16 cellular contexts compared by ENCODE assay signal in the genomic region with DNA sequence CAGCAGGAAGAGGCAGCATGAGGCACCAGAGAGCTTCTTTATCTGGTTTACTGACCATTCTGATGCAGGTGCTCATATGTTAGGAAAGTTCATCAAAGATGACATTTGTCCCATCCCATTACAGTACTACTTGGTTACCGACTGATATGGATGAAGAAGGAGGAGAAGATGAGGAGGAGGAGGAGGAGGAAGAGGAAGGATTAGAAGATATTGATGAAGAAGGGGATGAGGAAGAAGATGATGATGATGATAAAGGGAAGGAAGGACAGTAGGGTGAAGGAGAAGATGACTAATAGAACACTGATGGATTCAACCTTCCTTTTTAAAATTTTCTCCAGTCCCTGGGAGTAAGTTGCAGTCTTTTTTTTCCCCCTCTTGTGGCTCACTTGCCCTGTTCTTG. TPM values are rescaled to one million over a fixed set of nuclear protein-coding genes. Genes with fewer than 3 reads are reported as not detected.
DNase-seq lines count a peak whose midpoint lies in the region; ATAC-seq, FAIRE-seq and TF ChIP-seq lines count a peak whose summit lies in the region.
"Had no signal": no experiment of that assay in that cellular context is flagged by ENCODE, and none has a peak within 500 bp of the region (broad histone marks: within the 10 kb centered on the region; RNA-seq: fewer than 3 reads in every experiment).

No MANE protein-coding gene starts in this region.

- POLR2A ChIA-PET in GM12878 (lab: Charles Lee) = interaction anchor here (1.1 kb wide), 1 partner anchor 14 kb away, joined by 3 read pairs; no protein-coding TSS in a partner anchor
- POLR2A ChIA-PET in CD8-positive, alpha-beta memory T cell (lab: Charles Lee) = no interaction called here

- RAD21 ChIA-PET in GM12878 (lab: Charles Lee; ENCODE audit: unreplicated experiment) = interaction anchor here (1.7 kb wide), 1 partner anchor 109 kb away, joined by 4 read pairs; a partner anchor contains a TSS

- no peaks in the 10 kb centered on the region for H3K36me3 ChIP-seq in Karpas-422 (ENCODE audit: insufficient read depth, low read length)
- H3K36me3 ChIP-seq in GM12878 (ENCODE audit: control insufficient read depth in 2 of 2, insufficient read depth in 2 of 2, low read length in 1 of 2) = no peaks in the 10 kb centered on the region
- no peaks in the 10 kb centered on the region for H3K36me3 ChIP-seq in CD8-positive, alpha-beta memory T cell (ENCODE audit: insufficient read depth, low read length)
- no peaks in the 10 kb centered on the region for H3K36me3 ChIP-seq in uterus
- H3K36me3 ChIP-seq: HAP-1 had no signal

- CTCF ChIA-PET in GM12878 (lab: Yijun Ruan, JAX) = interaction anchor here (0.6 to 2.3 kb wide), 2 partner anchors 18 to 63 kb away, joined by 3 to 8 read pairs; no protein-coding TSS in a partner anchor
- CTCF ChIA-PET in CD8-positive, alpha-beta memory T cell (lab: Charles Lee) = no interaction called here

- peak; percentile 38 for DNase-seq in Karpas-422
- DNase-seq in GM12878 (ENCODE audit: low read depth, low spot score) = no peak
- no peak for DNase-seq in naive B cell
- DNase-seq in CD8-positive, alpha-beta memory T cell = no peak
- no peak for DNase-seq in uterus
- DNase-seq in NCI-H2081 (lab: John Stamatoyannopoulos, UW) = no peak
- DNase-seq: C1 segment of cervical spinal cord; CD4-positive, alpha-beta memory T cell; DMS 273 treated with DMSO at 0.1 percent for 48 hours; DMS79; EL; GDM1; GOT3 had no signal

- peak overlapping the region in 4 of 6 donors; percentile 6 to 97 (median 73) for H3K27ac Mint-ChIP-seq in naive B cell
- H3K27ac Mint-ChIP-seq in CD8-positive, alpha-beta memory T cell = no peak overlapping the region
- H3K27ac Mint-ChIP-seq: CD4-positive, alpha-beta memory T cell had no signal

- H3K4me1 Mint-ChIP-seq in naive B cell = peaks cover 10 to 23% (median 20%) of the 10 kb centered on the region in 3 donors
- peaks cover 14 to 19% (median 18%) of the 10 kb centered on the region in 3 donors for H3K4me1 Mint-ChIP-seq in CD8-positive, alpha-beta memory T cell

- H3K27ac ChIP-seq in Karpas-422 (ENCODE audit: low read length) (no peak overlapping the region), GM12878 (ENCODE audit: control insufficient read depth, insufficient read depth) (no peak overlapping the region), uterus (no peak overlapping the region)
- H3K27ac ChIP-seq in CD8-positive, alpha-beta memory T cell (ENCODE audit: low read depth, low read length) = no peak overlapping the region

- no peaks in the 10 kb centered on the region for H3K27me3 Mint-ChIP-seq in naive B cell
- no peaks in the 10 kb centered on the region for H3K27me3 Mint-ChIP-seq in CD8-positive, alpha-beta memory T cell
- H3K27me3 Mint-ChIP-seq: CD4-positive, alpha-beta memory T cell had no signal

- H3K4me2 ChIP-seq in Karpas-422 (ENCODE audit: low read depth, low read length, poor library complexity, severe bottlenecking) (no peak overlapping the region), GM12878 (ENCODE audit: control insufficient read depth, insufficient read depth) (no peak overlapping the region)

- H3K27me3 ChIP-seq in Karpas-422 (ENCODE audit: low read length) = no peaks in the 10 kb centered on the region
- no peaks in the 10 kb centered on the region for H3K27me3 ChIP-seq in GM12878 (replicated peaks in 1 of 2; ENCODE audit: control insufficient read depth in 2 of 2, insufficient read depth in 2 of 2, low read length in 1 of 2)
- no peaks in the 10 kb centered on the region for H3K27me3 ChIP-seq in CD8-positive, alpha-beta memory T cell (ENCODE audit: insufficient read depth, low read length, poor library complexity, severe bottlenecking)
- no peaks in the 10 kb centered on the region for H3K27me3 ChIP-seq in uterus

- no peak for TF ChIP-seq CTCF in GM12878 (IDR thresholded peaks at IDR 0.05 in 2 of 3, conservative IDR thresholded peaks at IDR 0.05 in 1 of 3; ENCODE audit: control insufficient read depth in 2 of 3, extremely low read depth in 1 of 3, insufficient read depth in 1 of 3, low read depth in 3 of 3, low read length in 3 of 3)
- no peak for TF ChIP-seq CTCF in uterus (IDR thresholded peaks at IDR 0.05)

- in situ Hi-C loops in GM12878 (cut with MboI) = no loop called here

- H3K9me3 ChIP-seq in Karpas-422 (ENCODE audit: low read length) (no peaks in the 10 kb centered on the region), GM12878 (replicated peaks; ENCODE audit: control insufficient read depth, insufficient read depth, low read length) (no peaks in the 10 kb centered on the region), uterus (no peaks in the 10 kb centered on the region)
- no peaks in the 10 kb centered on the region for H3K9me3 ChIP-seq in CD8-positive, alpha-beta memory T cell (ENCODE audit: low read length)
- H3K9me3 ChIP-seq: HAP-1 had no signal

- no peaks in the 10 kb centered on the region for H3K36me3 Mint-ChIP-seq in naive B cell
- H3K36me3 Mint-ChIP-seq in CD8-positive, alpha-beta memory T cell = peaks cover 2 to 5% (median 3%) of the 10 kb centered on the region in 3 donors

- H2AFZ ChIP-seq in Karpas-422 (ENCODE audit: low read length) = no peak overlapping the region
- H2AFZ ChIP-seq in GM12878 (ENCODE audit: control insufficient read depth, low read depth, low read length) = no peak overlapping the region

- no peak overlapping the region for H3K4me3 Mint-ChIP-seq in naive B cell
- H3K4me3 Mint-ChIP-seq in CD8-positive, alpha-beta memory T cell = no peak overlapping the region
- H3K4me3 Mint-ChIP-seq: CD4-positive, alpha-beta memory T cell had no signal

- 50% methylated on average over 1 of the region's 1 CpG for WGBS in GM12878 (ENCODE audit: insufficient coverage, insufficient replicate concordance, low lambda C conversion rate, missing lambda C conversion rate)

- H3K79me2 ChIP-seq in Karpas-422 (ENCODE audit: low read length) (peaks cover 80% of the 10 kb centered on the region), GM12878 (ENCODE audit: control insufficient read depth, insufficient read depth, low read length) (no peaks in the 10 kb centered on the region; the same call in 1 of the 2 replicates)

- no peak for ATAC-seq in GM12878
- no peak for ATAC-seq in naive B cell (ENCODE audit: low read depth in 2 of 2)

- TF ChIP-seq RAD21 in GM12878 (IDR thresholded peaks at IDR 0.05; ENCODE audit: insufficient read depth, low read depth, low read length) = no peak

- no peak for TF ChIP-seq EP300 in GM12878 (IDR thresholded peaks at IDR 0.05; ENCODE audit: borderline replicate concordance in 1 of 2, control insufficient read depth in 1 of 2, low read depth in 2 of 2, low read length in 2 of 2)

- no peaks in the 10 kb centered on the region for H3K9me2 ChIP-seq in Karpas-422 (replicated peaks; ENCODE audit: insufficient read depth, low read length)

- H3K9ac ChIP-seq in Karpas-422 (ENCODE audit: low read length) (no peak overlapping the region), GM12878 (ENCODE audit: control insufficient read depth, insufficient read depth, low read length) (no peak overlapping the region)

- intact Hi-C loops in GM12878 (cut with micrococcal nuclease; ENCODE audit: unreplicated experiment) = no loop called here
- intact Hi-C loops in uterus (cut with DNase I; ENCODE audit: low total_unique reads) = no loop called here

- H3K4me3 ChIP-seq in Karpas-422 (ENCODE audit: low read length) = no peak overlapping the region
- no peak overlapping the region for H3K4me3 ChIP-seq in GM12878
- no peak overlapping the region for H3K4me3 ChIP-seq in CD8-positive, alpha-beta memory T cell (ENCODE audit: low read length)
- no peak overlapping the region for H3K4me3 ChIP-seq in uterus
- H3K4me3 ChIP-seq: HAP-1 had no signal

- H3K4me1 ChIP-seq in Karpas-422 (ENCODE audit: low read length) (no peaks in the 10 kb centered on the region), GM12878 (ENCODE audit: control insufficient read depth, insufficient read depth, low read length) (0 out of 2 replicates have a peak, but pooled peaks cover 3% of the 10 kb centered on the region), uterus (no peaks in the 10 kb centered on the region)
- H3K4me1 ChIP-seq in CD8-positive, alpha-beta memory T cell (ENCODE audit: insufficient read depth, low read length) = no peaks in the 10 kb centered on the region

- no peak for TF ChIP-seq POLR2A in GM12878 (IDR thresholded peaks at IDR 0.05; ENCODE audit: low read depth, low read length)
- TF ChIP-seq POLR2A in uterus (IDR thresholded peaks at IDR 0.05) = no peak

- SMC1A ChIA-PET in GM12878 (lab: Charles Lee; ENCODE audit: uncharacterized antibody, unreplicated experiment) = interaction anchor here (0.9 to 1.6 kb wide), 2 partner anchors 11 to 24 kb away, joined by 3 read pairs; no protein-coding TSS in a partner anchor

- no peaks in the 10 kb centered on the region for H3K9me3 Mint-ChIP-seq in naive B cell
- no peaks in the 10 kb centered on the region for H3K9me3 Mint-ChIP-seq in CD8-positive, alpha-beta memory T cell
- H3K9me3 Mint-ChIP-seq: CD4-positive, alpha-beta memory T cell had no signal

- no TSS peak for BruUV-seq in GM12878 (replicated peaks; lab: Mats Ljungman, UMichigan)

- H4K20me1 ChIP-seq in Karpas-422 (ENCODE audit: insufficient read depth, low read depth, low read length) (no peaks in the 10 kb centered on the region), GM12878 (ENCODE audit: control insufficient read depth, insufficient read depth) (no peaks in the 10 kb centered on the region)

- peak; percentile 27 for FAIRE-seq in GM12878 (lab: Jason Lieb, UNC)
- FAIRE-seq: GM12891, H54 had no signal

RNA-seq across cellular contexts. Expression of a gene that starts 45.1 kb away (rescaled TPM):
- total RNA-seq in Karpas-422 (2014; rRNA removed; shearing (Covaris generic); ENCODE audit: low replicate concordance) = 11.3 and 14.3 TPM in 2 replicates
- 35.1 and 35.3 TPM in 2 replicates for total RNA-seq in GM12878 (2013; cell fraction: nucleolus; rRNA removed)
- total RNA-seq in GM12878 (2014; rRNA removed) (2.7 and 3.9 TPM in 2 replicates), GM12878 (2014; rRNA removed; fragmentation: Illumina TruSeq; extraction: Trizol) (4.8 and 5.9 TPM in 2 replicates), GM12878 (2021) (8.3 and 9.4 TPM in 2 replicates), uterus (10 to 100 TPM; 10.3 to 33.1 (median 15.1) TPM)
- polyA plus RNA-seq in GM12878 (2011; ENCODE audit: low read depth) = 1.2 TPM
- polyA plus RNA-seq in GM12878 (2011; rRNA removed) (5.2 and 5.6 TPM in 2 replicates), GM12878 (2014; fragmentation: Illumina TruSeq; extraction: Trizol) (4.7 and 5.2 TPM in 2 replicates), GM12878 (2014; fragmentation: Nextera tagmentation; extraction: Ambion mirVana) (1 to 10 TPM in 1 of 2 experiments, under 1 TPM in 1; 0.57 to 1.2 TPM), GM12878 (2014; rRNA removed) (3.3 and 3.9 TPM in 2 replicates), GM12878 (2016; fragmentation: Nextera tagmentation; extraction: Ambion mirVana) (1 to 10 TPM; 1.1 to 1.6 TPM), naive B cell (ENCODE audit: low read depth in 6 of 6) (1 to 10 TPM in 4 of 6 donors, under 1 TPM in 1, not detected in 1; 0.79 to 3.4 (median 2.5) TPM)
- polyA plus RNA-seq in GM12878 (2011; cell fraction: cytosol; rRNA removed) = 3.1 and 3.7 TPM in 2 replicates
- 3.4 and 5.2 TPM in 2 replicates for polyA plus RNA-seq in GM12878 (2011; cell fraction: nucleus; rRNA removed)
- polyA plus RNA-seq in GM12878 (2012) = 1.7 TPM in 2 replicates
- polyA minus RNA-seq in GM12878 (2011; rRNA and poly(A)+ RNA removed) = 13.5 and 23.3 TPM in 2 replicates
- polyA minus RNA-seq in GM12878 (2011; cell fraction: cytosol; rRNA and poly(A)+ RNA removed) = 5.1 and 6.8 TPM in 2 replicates
- 3.7 and 9.3 TPM in 2 replicates for polyA minus RNA-seq in GM12878 (2011; cell fraction: nucleus; rRNA and poly(A)+ RNA removed)
- 1 to 10 TPM; 6.7 to 7.2 TPM for total RNA-seq in CD8-positive, alpha-beta memory T cell
- 1.4 TPM for polyA plus RNA-seq in CD8-positive, alpha-beta memory T cell

Comparison
In these comparisons a context has a peak if more than half of its experiments do, and no peak if none do; other contexts are left out.
1. H3K27ac Mint-ChIP-seq: peak in naive B cell (4 of 6); none in CD8-positive, alpha-beta memory T cell (0 of 8).